In genomic region chr6:79671605-79672266, GRCh38 we compare ENCODE assay signal across 8 cellular contexts. TPM values are rescaled to one million over a fixed set of nuclear protein-coding genes. Genes with fewer than 3 reads are reported as not detected.
A peak's percentile ranks its signal among the peaks of the same experiment; 100 is the strongest.
DNase-seq lines count a peak whose midpoint lies in the region; ATAC-seq and TF ChIP-seq lines count a peak whose summit lies in the region.

No MANE protein-coding gene starts in this region.

- no peaks in the 10 kb centered on the region for H4K20me1 ChIP-seq in PC-3 (ENCODE audit: low read length)

- no peaks in the 10 kb centered on the region for H3K9me3 Mint-ChIP-seq in activated naive CD8-positive, alpha-beta T cell (ENCODE audit: low read depth)

- peaks cover 56% of the 10 kb centered on the region for H3K4me1 Mint-ChIP-seq in activated naive CD8-positive, alpha-beta T cell (ENCODE audit: low read depth)

- H3K27ac Mint-ChIP-seq in activated naive CD8-positive, alpha-beta T cell: peak overlapping the region; percentile 95

- intact Hi-C loops in PC-3 (cut with micrococcal nuclease): loop anchor here (1.0 to 5.0 kb wide), 4 partner anchors 39 to 439 kb away; partner anchors contain the start of genes HMGN3 and SH3BGRL2

- no peak overlapping the region; the same call in 1 of the 2 replicates for H3K4me3 ChIP-seq in PC-3 (ENCODE audit: low read length)

- H3K4me1 ChIP-seq in PC-3 (ENCODE audit: insufficient read depth, low read length): peaks cover 23% of the 10 kb centered on the region

- no peaks in the 10 kb centered on the region for H3K9me3 ChIP-seq in PC-3 (ENCODE audit: low read length)

- H3K4me3 Mint-ChIP-seq in activated naive CD8-positive, alpha-beta T cell: peak overlapping the region; percentile 15

- peaks cover 2% of the 10 kb centered on the region for H3K36me3 Mint-ChIP-seq in activated naive CD8-positive, alpha-beta T cell

- TF ChIP-seq CTCF in GM10266 (IDR thresholded peaks at IDR 0.05; ENCODE audit: control insufficient read depth, insufficient read depth, low read depth, missing control alignments) (no peak), PC-3 (conservative IDR thresholded peaks at IDR 0.05; ENCODE audit: low read depth, low read length) (no peak), GM10248 (IDR thresholded peaks at IDR 0.05; ENCODE audit: control extremely low read depth, extremely low read depth, low read depth, missing control alignments) (no peak)

- H3K4me2 ChIP-seq in PC-3 (ENCODE audit: low read length): peak overlapping the region; percentile 60

- H3K9me2 ChIP-seq in PC-3 (replicated peaks; ENCODE audit: low read length): no peaks in the 10 kb centered on the region

- peaks cover 6% of the 10 kb centered on the region for H3F3A ChIP-seq in PC-3 (ENCODE audit: low read length, unreplicated experiment)

- peak; percentile 93 for ATAC-seq in PC-3
- no peak for ATAC-seq in GM18873 (IDR thresholded peaks at IDR 0.05; ENCODE audit: low FRiP score, unreplicated experiment)

- no peaks in the 10 kb centered on the region for H3K27me3 ChIP-seq in PC-3 (ENCODE audit: low read length)

- peak overlapping the region; percentile 77 for H2AFZ ChIP-seq in PC-3 (ENCODE audit: low read length)

- CTCF ChIA-PET in PC-3 (lab: Charles Lee) (interaction anchor here (0.9 kb wide), 1 partner anchor 101 kb away, joined by 13 read pairs; no protein-coding TSS in a partner anchor), GM10248 (lab: Yijun Ruan, JAX) (interaction anchor here (0.9 to 2.0 kb wide), 7 partner anchors 9 to 103 kb away, joined by 3 to 7 read pairs (median 4); no protein-coding TSS in a partner anchor)

- no peak overlapping the region; the same call in 1 of the 2 replicates for H3K9ac ChIP-seq in PC-3 (ENCODE audit: low read length)

- no TSS peak for BruUV-seq in PC-3 (replicated peaks; lab: Mats Ljungman, UMichigan)

- POLR2A ChIA-PET in PC-3 (lab: Charles Lee; ENCODE audit: unreplicated experiment): no interaction called here
- POLR2A ChIA-PET in GM10248 (lab: Yijun Ruan, JAX): no interaction called here

- no peaks in the 10 kb centered on the region for H3K27me3 Mint-ChIP-seq in activated naive CD8-positive, alpha-beta T cell

- H3K36me3 ChIP-seq in PC-3 (ENCODE audit: low read depth, low read length): no peaks in the 10 kb centered on the region

- no peaks in the 10 kb centered on the region for H3K79me2 ChIP-seq in PC-3 (ENCODE audit: low read length)

- peak overlapping the region; percentile 70 for H3K27ac ChIP-seq in PC-3 (ENCODE audit: low read length)

- peak; percentile 7 for DNase-seq in GM10266 (ENCODE audit: extremely low spot score)
- DNase-seq in PC-3: peak; percentile 71
- peak; percentile 67 for DNase-seq in islet precursor cell
- DNase-seq in stimulated activated CD8-positive, alpha-beta memory T cell treated with anti-CD3 and anti-CD28 coated beads, Interleukin-12 subunit alpha, Interleukin-12 subunit beta, amount 100 ng/mL, for 4 hours (ENCODE audit: low read depth): peak; percentile 43
- DNase-seq in GM10248 (ENCODE audit: extremely low spot score): no peak
- DNase-seq in globus pallidus (ENCODE audit: low spot score): no peak

RNA-seq across cellular contexts. Expression of gene SH3BGRL2, which starts 40.6 kb away (rescaled TPM):
- total RNA-seq in PC-3 (2014; rRNA removed): 3.7 and 3.8 TPM in 2 replicates

Comparison
In these comparisons a context has a peak if more than half of its experiments do, and no peak if none do; other contexts are left out.
1. DNase-seq: peak in GM10266 (single experiment), PC-3 (single experiment), islet precursor cell (single experiment) and stimulated activated CD8-positive, alpha-beta memory T cell treated with anti-CD3 and anti-CD28 coated beads, Interleukin-12 subunit alpha, Interleukin-12 subunit beta, amount 100 ng/mL, for 4 hours (single experiment); none in GM10248 (single experiment) and globus pallidus (single experiment).